In the genomic region with DNA sequence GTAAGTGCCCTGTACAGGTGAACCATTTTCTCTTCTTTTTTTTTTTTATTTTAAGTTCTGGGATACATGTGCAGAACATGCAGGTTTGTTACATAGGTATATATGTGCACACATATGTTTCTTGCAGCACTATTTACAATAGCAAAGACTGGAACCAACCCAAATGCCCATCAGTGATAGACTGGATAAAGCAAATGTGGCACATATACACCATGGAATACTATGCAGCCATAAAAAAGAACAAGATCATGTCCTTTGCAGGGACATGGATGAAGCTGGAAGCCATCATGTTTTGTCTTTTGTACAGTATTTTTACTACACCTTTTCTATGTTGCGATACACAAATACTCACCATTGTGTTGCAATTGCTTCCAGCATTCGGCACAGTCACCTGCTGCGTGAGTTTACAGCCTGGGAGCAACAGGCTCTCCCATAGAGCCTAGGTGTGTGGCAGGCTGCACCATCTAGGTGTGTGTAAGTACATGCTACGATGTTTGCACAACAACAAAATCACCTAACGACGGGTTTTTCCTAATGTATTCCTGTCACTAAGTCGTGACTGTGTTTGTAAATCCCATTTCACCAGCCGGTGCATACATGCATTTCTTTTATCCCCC, we compare ENCODE assay signal across 7 cellular contexts. TPM values are rescaled to one million over a fixed set of nuclear protein-coding genes. Genes with fewer than 3 reads are reported as not detected.
DNase-seq lines count a peak whose midpoint lies in the region; ATAC-seq, FAIRE-seq and TF ChIP-seq lines count a peak whose summit lies in the region.
"Not testable (repeated sequence)": the region's sequence is repeated elsewhere in the genome, so short reads cannot be mapped to it uniquely, and the experiment has no call there.

No MANE protein-coding gene starts in this region.

- H3K36me3 Mint-ChIP-seq in activated naive CD4-positive, alpha-beta T cell treated with anti-CD3 and anti-CD28 coated beads, Interleukin-2, amount 10 ng/mL, durations not matched to agents 7 days and 5 days = peaks cover 26% of the 10 kb centered on the region
- H3K36me3 Mint-ChIP-seq in osteocyte (ENCODE audit: unreplicated experiment) = not testable (repeated sequence)

- CTCF ChIA-PET in HEK293 (lab: Yijun Ruan, JAX) = interaction anchor here (0.7 kb wide), 1 partner anchor 20 kb away, joined by 3 read pairs; no protein-coding TSS in a partner anchor
- CTCF ChIA-PET in activated naive CD4-positive, alpha-beta T cell treated with anti-CD3 and anti-CD28 coated beads, Interleukin-2, amount 10 ng/mL, durations not matched to agents 7 days and 5 days (lab: Charles Lee); K562 (lab: Yijun Ruan, JAX; ENCODE audit: low intra/inter-chr PET ratio): not testable (repeated sequence)

- H3K4me3 Mint-ChIP-seq in activated naive CD4-positive, alpha-beta T cell treated with anti-CD3 and anti-CD28 coated beads, Interleukin-2, amount 10 ng/mL, durations not matched to agents 7 days and 5 days; osteocyte (ENCODE audit: unreplicated experiment): not testable (repeated sequence)

- ATAC-seq in K562 = not testable (repeated sequence)

- not testable (repeated sequence) for H3K4me2 ChIP-seq in K562 (ENCODE audit: insufficient read depth, low read length)

- FAIRE-seq in K562 (lab: Jason Lieb, UNC) = not testable (repeated sequence)

- TF ChIP-seq EP300 in K562 (IDR thresholded peaks at IDR 0.05; ENCODE audit: low read length) = not testable (repeated sequence)

- 13% methylated on average over 8 of the region's 8 CpGs for WGBS in K562 (ENCODE audit: insufficient coverage, low coverage, missing lambda C conversion rate)

- not testable (repeated sequence) for H3K27ac ChIP-seq in HEK293 (ENCODE audit: extremely low read depth, low read depth, low read length); K562 (ENCODE audit: extremely low read depth, low read depth, low read length)

- not testable (repeated sequence) for TF ChIP-seq RAD21 in K562 (CRISPR knock-in tag; conservative IDR thresholded peaks at IDR 0.05 in 1 of 2, IDR thresholded peaks at IDR 0.05 in 1 of 2)

- not testable (repeated sequence) for H3K9me1 ChIP-seq in K562 (ENCODE audit: control insufficient read depth, insufficient read depth, low read length)

- in situ Hi-C loops in K562 (cut with MboI) = not testable (repeated sequence)

- not testable (repeated sequence) for H3K9me3 ChIP-seq in HEK293 (ENCODE audit: control insufficient read depth, insufficient read depth, low read depth, low read length); K562 (replicated peaks; ENCODE audit: control insufficient read depth, insufficient read depth, low read depth, low read length)

- not testable (repeated sequence) for H3K9ac ChIP-seq in K562 (ENCODE audit: insufficient read depth in 1 of 2, low read depth in 2 of 2, low read length in 2 of 2)

- peaks cover 49 to 85% of the 10 kb centered on the region in 2 experiments for H3K27me3 ChIP-seq in K562 (ENCODE audit: control insufficient read depth in 2 of 2, insufficient read depth in 2 of 2, low read length in 2 of 2)

- H3K27me3 Mint-ChIP-seq in activated naive CD4-positive, alpha-beta T cell treated with anti-CD3 and anti-CD28 coated beads, Interleukin-2, amount 10 ng/mL, durations not matched to agents 7 days and 5 days; osteocyte (ENCODE audit: unreplicated experiment): not testable (repeated sequence)

- POLR2A ChIA-PET in HEK293 (lab: Yijun Ruan, JAX) = not testable (repeated sequence)
- POLR2A ChIA-PET in K562 (lab: Yijun Ruan, JAX) = interaction anchor here (0.7 to 1.2 kb wide), 3 partner anchors 9 to 20 kb away, joined by 3 to 4 read pairs (median 3); partner anchors contain the start of gene MED10

- BruUV-seq in K562 (replicated peaks; lab: Mats Ljungman, UMichigan) = not testable (repeated sequence)

- TF ChIP-seq POLR2A in K562 (conservative IDR thresholded peaks at IDR 0.05) = not testable (repeated sequence)

- not testable (repeated sequence) for H4K20me1 ChIP-seq in K562 (replicated peaks; ENCODE audit: control insufficient read depth, insufficient read depth, low read length)

- not testable (repeated sequence) for DNase-seq in activated naive CD4-positive, alpha-beta T cell treated with anti-CD3 and anti-CD28 coated beads, Interleukin-2, amount 10 ng/mL, durations not matched to agents 7 days and 5 days; K562 (ENCODE audit: extremely low read depth in 1 of 4, low spot score in 3 of 4)
- DNase-seq in cardiac septum (ENCODE audit: low spot score) = peak; percentile 12
- DNase-seq in mesenteric fat pad (ENCODE audit: low spot score) = peak; percentile 64
- peak; percentile 68 for DNase-seq in osteocyte (ENCODE audit: extremely low spot score, unreplicated experiment)
- peak; percentile 1 for DNase-seq in stimulated activated CD8-positive, alpha-beta memory T cell treated with anti-CD3 and anti-CD28 coated beads, Interleukin-4, amount 100 ng/mL, for 48 hours

- H3K79me2 ChIP-seq in K562 (ENCODE audit: control insufficient read depth, insufficient read depth, low read length) = not testable (repeated sequence)

- not testable (repeated sequence) for H3K36me3 ChIP-seq in HEK293 (ENCODE audit: control insufficient read depth in 2 of 2, insufficient read depth in 1 of 2, low read length in 2 of 2); K562 (ENCODE audit: control insufficient read depth, insufficient read depth, low read length)

- peaks cover 35% of the 10 kb centered on the region for H3K4me1 Mint-ChIP-seq in activated naive CD4-positive, alpha-beta T cell treated with anti-CD3 and anti-CD28 coated beads, Interleukin-2, amount 10 ng/mL, durations not matched to agents 7 days and 5 days
- H3K4me1 Mint-ChIP-seq in osteocyte (ENCODE audit: unreplicated experiment) = not testable (repeated sequence)

- not testable (repeated sequence) for H3K4me1 ChIP-seq in HEK293 (ENCODE audit: control insufficient read depth, insufficient read depth, low read length); K562 (replicated peaks in 1 of 2; ENCODE audit: control insufficient read depth in 2 of 2, insufficient read depth in 2 of 2, low read length in 2 of 2)

- not testable (repeated sequence) for H2AFZ ChIP-seq in K562 (ENCODE audit: low read depth, low read length)

- H3K27ac Mint-ChIP-seq in activated naive CD4-positive, alpha-beta T cell treated with anti-CD3 and anti-CD28 coated beads, Interleukin-2, amount 10 ng/mL, durations not matched to agents 7 days and 5 days = peak overlapping the region; percentile 28
- H3K27ac Mint-ChIP-seq in osteocyte (ENCODE audit: unreplicated experiment) = not testable (repeated sequence)

- TF ChIP-seq CTCF in HEK293 (tag by site-specific recombination; IDR thresholded peaks at IDR 0.05); K562 (IDR thresholded peaks at IDR 0.05 in 2 of 3, conservative IDR thresholded peaks at IDR 0.05 in 1 of 3; ENCODE audit: insufficient read depth in 2 of 3, low read depth in 1 of 3, low read length in 3 of 3); osteocyte (IDR thresholded peaks at IDR 0.05): not testable (repeated sequence)

- intact Hi-C loops in K562 (cut with micrococcal nuclease); cardiac septum (cut with DNase I): not testable (repeated sequence)

- H3K4me3 ChIP-seq in HEK293 (ENCODE audit: low read depth, low read length); K562: not testable (repeated sequence)

- H3K9me3 Mint-ChIP-seq in activated naive CD4-positive, alpha-beta T cell treated with anti-CD3 and anti-CD28 coated beads, Interleukin-2, amount 10 ng/mL, durations not matched to agents 7 days and 5 days; osteocyte (ENCODE audit: unreplicated experiment): not testable (repeated sequence)

TF ChIP-seq in HEK293, 187 proteins besides CTCF, POLR2A, EP300 and RAD21:
- TF ChIP-seq ZNF146 (tag by site-specific recombination; IDR thresholded peaks at IDR 0.05) = peak; percentile 98

TF ChIP-seq in K562, 482 proteins besides CTCF, POLR2A, EP300 and RAD21:
- TF ChIP-seq ZNF146 (CRISPR knock-in tag; IDR thresholded peaks at IDR 0.05; ENCODE audit: unreplicated experiment) (peak; percentile 83), RBM25 (IDR thresholded peaks at IDR 0.05; ENCODE audit: low read depth, low read length, severe bottlenecking) (peak; percentile 60)
TF ChIP-seq in K562: peak in this region for 2; not testable (repeated sequence) for 480.

RNA-seq across cellular contexts. Expression of gene MED10, which starts 20.4 kb away (rescaled TPM):
- total RNA-seq in K562 (2011; cell fraction: chromatin; rRNA removed; ENCODE audit: low replicate concordance) = 44.1 and 73.3 TPM in 2 replicates
- 38.2 and 47.2 TPM in 2 replicates for total RNA-seq in K562 (2011; cell fraction: nucleolus; rRNA removed)
- 43.8 and 50.4 TPM in 2 replicates for total RNA-seq in K562 (2011; cell fraction: nucleoplasm; rRNA removed)
- total RNA-seq in K562 (2014; rRNA removed) (36.1 and 51.0 TPM in 2 replicates), K562 (2014; rRNA removed; fragmentation: Illumina TruSeq; extraction: Trizol) (23.8 and 25.7 TPM in 2 replicates), K562 (2015; rRNA removed; fragmentation: Illumina TruSeq; extraction: Trizol) (28.4 and 33.6 TPM in 2 replicates), K562 (2021) (52.0 and 62.3 TPM in 2 replicates), cardiac septum (27.6 TPM), mesenteric fat pad (30.8 TPM), osteocyte (28.2 and 31.0 TPM in 2 replicates)
- polyA plus RNA-seq in K562 (2011; rRNA removed) (49.9 and 58.8 TPM in 2 replicates), K562 (2014; fragmentation: Illumina TruSeq; extraction: Trizol) (60.6 and 72.2 TPM in 2 replicates), K562 (2014; fragmentation: Nextera tagmentation; extraction: Ambion mirVana) (10 to 100 TPM; 45.0 to 72.5 TPM), K562 (2014; rRNA removed) (78.5 and 83.4 TPM in 2 replicates)
- polyA plus RNA-seq in K562 (2011; cell fraction: cytosol; rRNA removed) = 51.3 and 58.8 TPM in 2 replicates
- polyA plus RNA-seq in K562 (2011; cell fraction: nucleus; rRNA removed) = 70.4 and 86.1 TPM in 2 replicates
- 68.1 and 71.4 TPM in 2 replicates for polyA plus RNA-seq in K562 (2012)
- polyA minus RNA-seq in K562 (2011; rRNA and poly(A)+ RNA removed) = 18.9 and 20.4 TPM in 2 replicates
- 11.6 and 15.7 TPM in 2 replicates for polyA minus RNA-seq in K562 (2011; cell fraction: cytosol; rRNA and poly(A)+ RNA removed)
- polyA minus RNA-seq in K562 (2011; cell fraction: nucleus; rRNA and poly(A)+ RNA removed) = 41.7 and 72.9 TPM in 2 replicates
